8 cellular contexts compared by ENCODE assay signal in the genomic region with DNA sequence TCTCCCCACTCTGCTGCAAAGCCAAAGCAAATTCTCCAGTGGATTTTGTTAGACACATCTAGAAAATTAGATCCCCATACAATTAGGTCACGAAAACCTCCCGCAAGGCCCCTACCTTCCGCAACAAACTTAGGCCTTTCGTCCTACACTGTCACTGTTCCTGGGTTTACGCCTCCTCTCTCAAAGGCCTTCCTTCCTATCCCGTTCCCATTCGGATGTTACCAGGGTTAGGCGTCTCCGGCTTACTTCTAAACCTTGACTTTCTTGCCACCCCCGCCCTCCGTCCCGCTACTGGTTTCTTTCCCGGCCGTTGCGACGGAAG. TPM values are rescaled to one million over a fixed set of nuclear protein-coding genes. Genes with fewer than 3 reads are reported as not detected.
A peak's percentile ranks its signal among the peaks of the same experiment; 100 is the strongest.
DNase-seq lines count a peak whose midpoint lies in the region; ATAC-seq, FAIRE-seq and TF ChIP-seq lines count a peak whose summit lies in the region.

No MANE protein-coding gene starts in this region.

- peak overlapping the region; percentile 98 for H3K4me3 ChIP-seq in A549
- peak overlapping the region; percentile 89 for H3K4me3 ChIP-seq in HUES64 (ENCODE audit: low read length)
- H3K4me3 ChIP-seq in bronchial epithelial cell (ENCODE audit: low read depth, low read length), result peak overlapping the region; percentile 99
- peak overlapping the region; percentile 85 to 87 for H3K4me3 ChIP-seq in mesenchymal stem cell (ENCODE audit: insufficient read depth in 1 of 2, low read depth in 1 of 2, low read length in 2 of 2)

- H2BK12ac ChIP-seq in mesenchymal stem cell (ENCODE audit: low read length in 2 of 2), result peak overlapping the region in 1 of 2 experiments; percentile 17

- H2BK5ac ChIP-seq in mesenchymal stem cell (ENCODE audit: low read depth, low read length, poor library complexity, severe bottlenecking), result no peak overlapping the region

- no peak for TF ChIP-seq POLR2A in A549 (IDR thresholded peaks at IDR 0.05; ENCODE audit: low read length)

- ATAC-seq in A549, result peak; percentile 70 to 76
- ATAC-seq in GM21526 (IDR thresholded peaks at IDR 0.05; ENCODE audit: low FRiP score, unreplicated experiment), result no peak

- no peak overlapping the region for H3K23ac ChIP-seq in mesenchymal stem cell (ENCODE audit: low read length in 2 of 2)

- H3K4me2 ChIP-seq in A549 (peak overlapping the region; percentile 84), mesenchymal stem cell (ENCODE audit: low read length, poor library complexity, severe bottlenecking) (peak overlapping the region; percentile 67)

- peak overlapping the region in 1 of 2 experiments; percentile 45 for H3K4ac ChIP-seq in mesenchymal stem cell (ENCODE audit: low read depth in 1 of 2, low read length in 2 of 2)

- H2BK120ac ChIP-seq in mesenchymal stem cell (ENCODE audit: low read depth, low read length), result peak overlapping the region; percentile 62

- H3K27me3 ChIP-seq in HUES64 (ENCODE audit: insufficient read depth, low read length), result peaks cover 11% of the 10 kb centered on the region; the same call in 1 of the 2 replicates
- no peaks in the 10 kb centered on the region for H3K27me3 ChIP-seq in bronchial epithelial cell (ENCODE audit: control insufficient read depth, insufficient read depth, low read length)
- H3K27me3 ChIP-seq in mesenchymal stem cell (ENCODE audit: control insufficient read depth in 1 of 2, insufficient read depth in 1 of 2, low read length in 2 of 2), result peaks cover 0 to 5% of the 10 kb centered on the region in 2 experiments

- TF ChIP-seq EP300 in A549 (IDR thresholded peaks at IDR 0.05), result no peak

- POLR2A ChIA-PET in A549 (lab: Yijun Ruan, JAX), result no interaction called here

- peaks cover 41% of the 10 kb centered on the region for H3K36me3 ChIP-seq in HUES64 (ENCODE audit: insufficient read depth, low read length)
- peaks cover 10% of the 10 kb centered on the region for H3K36me3 ChIP-seq in bronchial epithelial cell (ENCODE audit: control insufficient read depth, insufficient read depth, low read length)
- H3K36me3 ChIP-seq in mesenchymal stem cell (ENCODE audit: control insufficient read depth in 1 of 2, insufficient read depth in 2 of 2, low read depth in 1 of 2, low read length in 2 of 2), result peaks cover 6 to 39% of the 10 kb centered on the region in 2 experiments

- peak overlapping the region; percentile 74 for H4K91ac ChIP-seq in mesenchymal stem cell (ENCODE audit: low read length)

- peak overlapping the region; percentile 74 for H2AFZ ChIP-seq in mesenchymal stem cell (ENCODE audit: low read depth, low read length)

- peak overlapping the region; percentile 86 to 89 for H3K18ac ChIP-seq in mesenchymal stem cell (ENCODE audit: low read depth in 1 of 2, low read length in 2 of 2)

- H2BK15ac ChIP-seq in mesenchymal stem cell (ENCODE audit: low read depth, poor library complexity, severe bottlenecking), result peak overlapping the region; percentile 93

- TF ChIP-seq CTCF in A549 (IDR thresholded peaks at IDR 0.05) (no peak), bronchial epithelial cell (IDR thresholded peaks at IDR 0.05; ENCODE audit: insufficient read depth, low read length, severe bottlenecking) (no peak)

- FAIRE-seq in A549 (lab: Jason Lieb, UNC) (no peak), bronchial epithelial cell (lab: Jason Lieb, UNC) (no peak)

- CTCF ChIA-PET in A549 (lab: Yijun Ruan, JAX), result interaction anchor here (1.2 kb wide), 1 partner anchor 15 kb away, joined by 3 read pairs; no protein-coding TSS in a partner anchor

- no peak overlapping the region for H3K14ac ChIP-seq in mesenchymal stem cell (ENCODE audit: low read length in 2 of 2)

- TF ChIP-seq RAD21 in A549 (conservative IDR thresholded peaks at IDR 0.05 in 1 of 2, IDR thresholded peaks at IDR 0.05 in 1 of 2), result no peak

- H3K9me3 ChIP-seq in A549 (no peaks in the 10 kb centered on the region), HUES64 (ENCODE audit: insufficient read depth, low read depth, low read length) (no peaks in the 10 kb centered on the region), mesenchymal stem cell (ENCODE audit: control insufficient read depth, low read length) (no peaks in the 10 kb centered on the region)

- peaks cover 7% of the 10 kb centered on the region for H3K79me1 ChIP-seq in mesenchymal stem cell (replicated peaks; ENCODE audit: low read length, poor library complexity, severe bottlenecking)

- DNase-seq in A549 (ENCODE audit: low read depth in 1 of 2, low spot score in 1 of 2) (peak in 1 of 2 experiments; percentile 14), GM19238 (ENCODE audit: insufficient read length, low spot score) (peak; percentile 5), bronchial epithelial cell (ENCODE audit: low read depth) (no peak), mesenchymal stem cell (no peak), CD1c-positive myeloid dendritic cell (ENCODE audit: extremely low spot score) (no peak)
- DNase-seq in NK-92 treated with Interleukin-12 subunit alpha and Interleukin-12 subunit beta, amount 100 ng/mL, for 24 hours (lab: John Stamatoyannopoulos, UW), result no peak

- WGBS in A549 (ENCODE audit: missing lambda C conversion rate), result 2% methylated on average over 10 of the region's 16 CpGs
- 1% methylated on average over 16 of the region's 16 CpGs for WGBS in HUES64
- WGBS in mesenchymal stem cell, result under 1% methylated on average over 16 of the region's 16 CpGs

- H3K27ac ChIP-seq in A549, result peak overlapping the region; percentile 100
- H3K27ac ChIP-seq in HUES64 (ENCODE audit: low read depth, low read length), result peak overlapping the region; percentile 94; the same call in 1 of the 2 replicates
- peak overlapping the region; percentile 95 for H3K27ac ChIP-seq in mesenchymal stem cell (ENCODE audit: low read length, poor library complexity, severe bottlenecking)

- no peak overlapping the region for H2AK5ac ChIP-seq in mesenchymal stem cell (ENCODE audit: low read length, severe bottlenecking)

- peaks cover 20% of the 10 kb centered on the region; the same call in 2 of the 3 replicates for H3K4me1 ChIP-seq in A549
- peaks cover 7% of the 10 kb centered on the region; the same call in 1 of the 2 replicates for H3K4me1 ChIP-seq in HUES64 (ENCODE audit: insufficient read depth, low read length)
- peaks cover 3% of the 10 kb centered on the region for H3K4me1 ChIP-seq in mesenchymal stem cell (ENCODE audit: control insufficient read depth, insufficient read depth, low read depth, low read length)

- H3K9ac ChIP-seq in HUES64 (ENCODE audit: low read depth, low read length) (peak overlapping the region; percentile 95), mesenchymal stem cell (ENCODE audit: low read length) (peak overlapping the region; percentile 98)

- peak overlapping the region; percentile 82 for H4K8ac ChIP-seq in mesenchymal stem cell (ENCODE audit: low read length)

TF ChIP-seq in A549, 52 proteins besides CTCF, POLR2A, EP300 and RAD21:
- TF ChIP-seq GATA3 (IDR thresholded peaks at IDR 0.05; ENCODE audit: borderline replicate concordance), result no peak

RNA-seq across cellular contexts. Expression of a gene that starts 0.8 kb away (rescaled TPM):
- polyA plus RNA-seq in A549 (2011; rRNA removed), result 43.0 and 55.3 TPM in 2 replicates
- polyA plus RNA-seq in A549 (2012; cell fraction: cytosol; rRNA removed), result 11.3 and 13.0 TPM in 2 replicates
- polyA plus RNA-seq in A549 (2012; cell fraction: nucleus; rRNA removed), result 4.2 and 6.5 TPM in 2 replicates
- polyA plus RNA-seq in A549 (2017; fragmentation: RNase III; extraction: RNeasy Plus Mini Kit Qiagen cat#74134 plus additional on column Dnase treatment), result 31.5 to 33.7 TPM (median 33.6 TPM) in 3 replicates
- polyA minus RNA-seq in A549 (2011; rRNA and poly(A)+ RNA removed), result 21.0 and 26.3 TPM in 2 replicates
- 10.1 TPM for polyA plus RNA-seq in HUES64 (2013, experiment 1 of 2)
- 12.1 TPM for polyA plus RNA-seq in HUES64 (2013, experiment 2 of 2)
- 107 and 127 TPM in 2 replicates for total RNA-seq in bronchial epithelial cell
- polyA plus RNA-seq in mesenchymal stem cell (2013, experiment 1 of 2), result 34.1 TPM
- polyA plus RNA-seq in mesenchymal stem cell (2013, experiment 2 of 2), result 37.0 TPM

RNA-seq across cellular contexts. Expression of a gene that starts 32.6 kb away (rescaled TPM):
- polyA plus RNA-seq in A549 (2011; rRNA removed), result 19.1 and 20.9 TPM in 2 replicates
- 8.1 and 8.9 TPM in 2 replicates for polyA plus RNA-seq in A549 (2012; cell fraction: cytosol; rRNA removed)
- polyA plus RNA-seq in A549 (2012; cell fraction: nucleus; rRNA removed), result 9.2 and 12.4 TPM in 2 replicates
- 9.1 to 9.9 TPM (median 9.9 TPM) in 3 replicates for polyA plus RNA-seq in A549 (2017; fragmentation: RNase III; extraction: RNeasy Plus Mini Kit Qiagen cat#74134 plus additional on column Dnase treatment)
- polyA minus RNA-seq in A549 (2011; rRNA and poly(A)+ RNA removed), result 18.8 and 25.1 TPM in 2 replicates
- 18.2 TPM for polyA plus RNA-seq in HUES64 (2013, experiment 1 of 2)
- polyA plus RNA-seq in HUES64 (2013, experiment 2 of 2), result 21.6 TPM
- 19.0 and 21.1 TPM in 2 replicates for total RNA-seq in bronchial epithelial cell
- polyA plus RNA-seq in mesenchymal stem cell (2013, experiment 1 of 2), result 27.5 TPM
- polyA plus RNA-seq in mesenchymal stem cell (2013, experiment 2 of 2), result 28.0 TPM
